In genomic region chr1:184634296-184634695, GRCh38 we compare ENCODE assay signal across 12 cellular contexts.
"Had no signal": no experiment of that assay in that cellular context is flagged by ENCODE, and none has a peak within 500 bp of the region (broad histone marks: within the 10 kb centered on the region; RNA-seq: fewer than 3 reads in every experiment).

No MANE protein-coding gene starts in this region.

- H3K9me3 ChIP-seq: tibial artery, uterus had no signal

- ATAC-seq: stimulated activated memory B cell treated with anti-CD40 and anti-IgM and Interleukin-4, amounts not matched to agents 10 μg/mL and 1 μg/mL and 100 μg/mL, for 72 hours; T-helper 17 cell had no signal

- H3K4me3 ChIP-seq: tibial artery, uterus had no signal

- H3K27me3 ChIP-seq: tibial artery, uterus had no signal

- H3K27ac ChIP-seq: tibial artery, uterus had no signal

- H3K36me3 ChIP-seq: tibial artery, uterus had no signal

- DNase-seq: activated CD4-positive, alpha-beta T cell treated with anti-CD3 and anti-CD28 coated beads, Interleukin-2, amount 10 ng/mL, durations not matched to agents 7 days and 5 days; activated CD4-positive, CD25-positive, alpha-beta regulatory T cell; activated CD8-positive, alpha-beta memory T cell treated with anti-CD3 and anti-CD28 coated beads for 24 hours; activated gamma-delta T cell treated with Interleukin-2 at 50 U/mL for 16 hours; effector CD8-positive, alpha-beta T cell; foreskin melanocyte; head of caudate nucleus; stimulated activated CD4-positive, alpha-beta T cell treated with anti-CD3 and anti-CD28 coated beads, Interleukin-12 subunit alpha, Interleukin-12 subunit beta, amount 100 ng/mL, for 4 hours; T-helper 17 cell; tibial artery; uterus had no signal

- H3K4me1 ChIP-seq: tibial artery, uterus had no signal
